ENCODE assay signal across 9 cellular contexts in the genomic region with DNA sequence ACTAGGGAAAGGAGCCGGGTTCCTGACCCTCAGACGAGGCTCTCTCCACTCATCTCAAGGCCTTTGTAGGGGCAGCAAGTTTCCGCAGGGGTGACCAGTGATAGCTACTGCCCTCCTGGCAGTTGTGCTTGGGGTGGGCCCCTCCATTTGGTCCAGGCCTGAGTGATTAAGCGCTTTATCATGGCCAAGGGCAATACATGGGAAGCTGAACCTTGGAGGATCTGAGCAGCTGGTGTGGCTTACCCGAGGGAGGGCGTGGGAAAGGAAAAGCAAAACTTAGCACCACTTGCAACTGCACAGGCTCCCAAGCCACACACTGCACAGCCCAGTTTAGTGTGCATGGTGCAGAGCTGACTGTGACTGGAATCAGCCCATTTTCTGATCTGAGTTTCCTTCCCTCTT. TPM values are rescaled to one million over a fixed set of nuclear protein-coding genes. Genes with fewer than 3 reads are reported as not detected.
DNase-seq lines count a peak whose midpoint lies in the region; FAIRE-seq and TF ChIP-seq lines count a peak whose summit lies in the region.
"Had no signal": no experiment of that assay in that cellular context is flagged by ENCODE, and none has a peak within 500 bp of the region (broad histone marks: within the 10 kb centered on the region; RNA-seq: fewer than 3 reads in every experiment).

No MANE protein-coding gene starts in this region.

- H3K4me1 Mint-ChIP-seq in activated CD4-positive, alpha-beta memory T cell treated with anti-CD3 and anti-CD28 coated beads, Interleukin-2, amount 10 ng/mL, durations not matched to agents 7 days and 5 days, result peaks cover 20% of the 10 kb centered on the region

- TF ChIP-seq POLR2A in GM12891 (IDR thresholded peaks at IDR 0.05; ENCODE audit: low read depth, low read length), result no peak

- POLR2A ChIA-PET in activated CD4-positive, alpha-beta memory T cell treated with anti-CD3 and anti-CD28 coated beads, Interleukin-2, amount 10 ng/mL, durations not matched to agents 7 days and 5 days (lab: Charles Lee), result interaction anchor here (0.7 to 0.9 kb wide), 2 partner anchors 9 to 28 kb away, joined by 3 read pairs; no protein-coding TSS in a partner anchor

- H3K27me3 Mint-ChIP-seq in activated CD4-positive, alpha-beta memory T cell treated with anti-CD3 and anti-CD28 coated beads, Interleukin-2, amount 10 ng/mL, durations not matched to agents 7 days and 5 days, result peaks cover 4% of the 10 kb centered on the region

- no peak overlapping the region for H3K4me3 Mint-ChIP-seq in activated CD4-positive, alpha-beta memory T cell treated with anti-CD3 and anti-CD28 coated beads, Interleukin-2, amount 10 ng/mL, durations not matched to agents 7 days and 5 days

- no peak overlapping the region for H3K27ac Mint-ChIP-seq in activated CD4-positive, alpha-beta memory T cell treated with anti-CD3 and anti-CD28 coated beads, Interleukin-2, amount 10 ng/mL, durations not matched to agents 7 days and 5 days

- CTCF ChIA-PET in activated CD4-positive, alpha-beta memory T cell treated with anti-CD3 and anti-CD28 coated beads, Interleukin-2, amount 10 ng/mL, durations not matched to agents 7 days and 5 days (lab: Charles Lee), result no interaction called here

- no peaks in the 10 kb centered on the region for H3K9me3 Mint-ChIP-seq in activated CD4-positive, alpha-beta memory T cell treated with anti-CD3 and anti-CD28 coated beads, Interleukin-2, amount 10 ng/mL, durations not matched to agents 7 days and 5 days

- DNase-seq in GM12891 (ENCODE audit: insufficient read length, low spot score) (no peak), HCEC 1CT (peak; percentile 49), NOMO-1 treated with DMSO at 0.1 percent for 48 hours (lab: John Stamatoyannopoulos, UW; ENCODE audit: unreplicated experiment) (peak; percentile 52), iris pigment epithelial cell (ENCODE audit: low read depth) (peak; percentile 87), NCI-H2081 (lab: John Stamatoyannopoulos, UW) (no peak), midbrain (lab: John Stamatoyannopoulos, UW) (no peak)
- no peak for DNase-seq in activated naive CD4-positive, alpha-beta T cell treated with Interleukin-2 at 50 U/mL for 16 hours
- no peak for DNase-seq in activated CD4-positive, alpha-beta memory T cell treated with anti-CD3 and anti-CD28 coated beads, Interleukin-2, amount 10 ng/mL, durations not matched to agents 7 days and 5 days
- DNase-seq: left lung had no signal

- no peaks in the 10 kb centered on the region for H3K36me3 Mint-ChIP-seq in activated CD4-positive, alpha-beta memory T cell treated with anti-CD3 and anti-CD28 coated beads, Interleukin-2, amount 10 ng/mL, durations not matched to agents 7 days and 5 days (ENCODE audit: low read depth)

- peak; percentile 69 for FAIRE-seq in GM12891 (lab: Jason Lieb, UNC)

TF ChIP-seq in GM12891, 5 proteins besides CTCF, POLR2A, EP300 and RAD21:
- no peak for TF ChIP-seq PAX5 (IDR thresholded peaks at IDR 0.05; ENCODE audit: insufficient read depth, low read length, severe bottlenecking)
- no peak for TF ChIP-seq POLR2AphosphoS5 (IDR thresholded peaks at IDR 0.05; ENCODE audit: low read depth, low read length)
- no peak for TF ChIP-seq SPI1 (IDR thresholded peaks at IDR 0.05; ENCODE audit: low read depth, low read length)
- TF ChIP-seq TAF1 (IDR thresholded peaks at IDR 0.05; ENCODE audit: low read depth, low read length), result no peak
- no peak for TF ChIP-seq POU2F2 (IDR thresholded peaks at IDR 0.05; ENCODE audit: low read depth, low read length)

RNA-seq across cellular contexts. Expression of a gene that starts 47.8 kb away (rescaled TPM):
- 42.0 TPM for polyA plus RNA-seq in GM12891 (2012; ENCODE audit: low read depth, missing spikeins)
- 10 to 100 TPM; 29.5 to 30.7 TPM for total RNA-seq in activated CD4-positive, alpha-beta memory T cell treated with anti-CD3 and anti-CD28 coated beads, Interleukin-2, amount 10 ng/mL, durations not matched to agents 7 days and 5 days

Comparison
In these comparisons a context has a peak if more than half of its experiments do, and no peak if none do; other contexts are left out.
1. DNase-seq: peak in HCEC 1CT (single experiment), NOMO-1 treated with DMSO at 0.1 percent for 48 hours (single experiment) and iris pigment epithelial cell (single experiment); none in GM12891 (single experiment), NCI-H2081 (0 of 2), midbrain (single experiment), activated naive CD4-positive, alpha-beta T cell treated with Interleukin-2 at 50 U/mL for 16 hours (single experiment) and activated CD4-positive, alpha-beta memory T cell treated with anti-CD3 and anti-CD28 coated beads, Interleukin-2, amount 10 ng/mL, durations not matched to agents 7 days and 5 days (single experiment).